8 cellular contexts compared by ENCODE assay signal in the genomic region with DNA sequence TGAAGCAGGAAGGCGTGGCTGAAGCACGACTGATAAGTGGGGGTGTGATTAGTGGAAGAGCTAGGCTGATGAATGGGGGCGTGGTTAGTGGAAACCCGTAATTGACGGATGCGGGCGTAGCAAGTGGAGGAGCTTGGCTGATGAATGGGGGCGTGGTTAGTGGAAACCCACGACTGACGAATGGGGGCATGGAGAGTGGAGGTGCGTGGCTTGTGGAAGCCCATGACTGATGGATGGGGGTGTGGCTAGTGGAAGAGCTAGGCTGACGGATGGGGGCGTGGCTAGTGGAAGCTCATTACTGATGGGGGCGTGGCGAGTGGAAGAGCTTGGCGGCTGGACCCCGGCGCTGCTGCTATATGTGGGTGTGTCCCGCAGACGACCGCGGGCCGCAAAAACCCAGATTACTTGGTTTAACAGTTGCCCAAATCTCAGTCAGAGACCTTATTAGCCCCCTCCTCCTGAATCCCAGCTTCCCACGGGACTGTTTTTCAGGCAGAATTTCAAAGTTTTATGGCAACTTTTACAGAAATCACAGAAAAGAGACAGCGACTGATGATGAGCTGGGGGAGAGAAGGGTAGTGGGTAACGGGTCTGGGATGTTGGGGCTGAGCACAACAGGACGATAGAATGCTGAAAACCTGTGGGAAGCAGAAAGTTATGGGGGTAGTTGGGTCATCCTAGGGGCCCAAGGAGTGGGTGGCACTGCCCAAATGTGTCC. TPM values are rescaled to one million over a fixed set of nuclear protein-coding genes. Genes with fewer than 3 reads are reported as not detected.
DNase-seq lines count a peak whose midpoint lies in the region; TF ChIP-seq lines count a peak whose summit lies in the region.

No MANE protein-coding gene starts in this region.

- H3K4me3 ChIP-seq in H7 (ENCODE audit: insufficient read depth, low read depth, low read length) (peak overlapping the region; percentile 26; the same call in 1 of the 2 replicates), WI38 (ENCODE audit: low read depth, low read length) (peak overlapping the region; percentile 52), cardiac fibroblast (replicated peaks in 1 of 2; ENCODE audit: low read depth in 2 of 2, low read length in 2 of 2) (peak overlapping the region; percentile 11 to 22)

- TF ChIP-seq CTCF in WI38 (IDR thresholded peaks at IDR 0.05; ENCODE audit: low read depth, low read length) (no peak), cardiac fibroblast (IDR thresholded peaks at IDR 0.05; ENCODE audit: low read depth, low read length) (no peak)

- H3K27me3 ChIP-seq in H7 (ENCODE audit: control insufficient read depth, insufficient read depth, low read length), result peaks cover 35% of the 10 kb centered on the region

- peak; percentile 97 for DNase-seq in AG20443 (ENCODE audit: low spot score)
- peak; percentile 93 for DNase-seq in H7
- DNase-seq in NCI-H2227 (lab: John Stamatoyannopoulos, UW; ENCODE audit: unreplicated experiment), result peak; percentile 97
- peak; percentile 99 for DNase-seq in cardiac fibroblast (ENCODE audit: low read depth in 2 of 2)
- DNase-seq in iPS-NIHi7 (ENCODE audit: extremely low spot score), result peak; percentile 91
- DNase-seq in stimulated activated CD4-positive, alpha-beta T cell treated with anti-CD3 and anti-CD28 coated beads, Interleukin-15, amount 100 ng/mL, for 1 hour (ENCODE audit: low read depth in 1 of 2, low spot score in 1 of 2), result peak; percentile 53 to 60
- DNase-seq in GF-D8 (lab: John Stamatoyannopoulos, UW), result no peak

- H3K36me3 ChIP-seq in H7 (replicated peaks; ENCODE audit: control insufficient read depth, insufficient read depth, low read length), result no peaks in the 10 kb centered on the region

RNA-seq across cellular contexts. Expression of a gene that starts 9.0 kb away (rescaled TPM):
- 87.0 and 134 TPM in 2 replicates for total RNA-seq in H7 (2014; rRNA removed; shearing (Covaris generic))

RNA-seq across cellular contexts. Expression of a gene that starts 43.4 kb away (rescaled TPM):
- 6.7 and 10.3 TPM in 2 replicates for total RNA-seq in H7 (2014; rRNA removed; shearing (Covaris generic))

RNA-seq across cellular contexts. Expression of a gene that starts 55.7 kb away (rescaled TPM):
- 9.9 and 10.5 TPM in 2 replicates for total RNA-seq in H7 (2014; rRNA removed; shearing (Covaris generic))
